ENCODE assay signal across 1 cellular context in the genomic region with DNA sequence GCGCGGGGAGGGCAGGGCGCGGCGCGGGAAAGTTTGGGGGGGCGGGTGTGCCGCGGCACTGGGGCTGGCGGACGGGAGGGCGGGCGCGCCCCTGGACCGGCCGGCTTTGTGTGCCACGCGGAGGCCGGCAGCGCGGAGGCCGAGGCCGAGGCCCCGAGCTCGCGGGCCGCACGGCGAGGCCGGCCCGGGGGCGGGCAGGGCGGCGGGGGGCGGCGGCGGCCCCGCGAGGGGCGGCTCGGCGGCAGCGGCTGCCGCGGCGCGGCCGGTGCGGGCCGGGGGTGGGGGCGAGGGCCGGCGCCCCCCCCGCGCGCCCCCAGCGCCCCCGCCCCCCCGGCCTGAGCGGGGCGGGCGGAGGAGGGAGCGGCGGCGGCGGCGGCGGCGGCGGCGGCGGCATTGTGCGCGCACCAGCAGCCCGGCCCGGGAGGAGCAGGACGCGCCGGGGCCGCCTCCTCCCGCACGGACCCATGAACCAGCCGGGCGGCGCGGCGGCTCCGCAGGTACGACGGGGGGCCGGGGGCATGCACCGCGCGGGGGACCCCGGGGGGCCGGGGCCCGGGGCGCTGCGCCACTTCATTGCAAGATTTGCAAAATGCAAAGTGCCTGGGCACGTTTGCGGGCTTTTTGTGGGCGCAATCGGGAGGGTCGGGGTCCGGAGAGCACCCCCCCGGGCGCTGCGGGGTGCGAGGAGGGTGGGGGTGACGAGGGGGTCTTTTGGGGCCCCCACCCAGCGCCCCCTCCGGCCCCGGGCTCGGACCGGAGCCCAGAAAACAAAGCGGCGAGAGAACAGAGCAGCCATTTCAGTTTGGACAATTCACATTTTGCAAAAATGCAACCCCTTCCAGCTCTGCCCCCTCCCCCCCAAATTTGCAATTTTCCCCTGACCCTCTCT.
TF ChIP-seq lines count a peak whose summit lies in the region.

A gene with protein sequence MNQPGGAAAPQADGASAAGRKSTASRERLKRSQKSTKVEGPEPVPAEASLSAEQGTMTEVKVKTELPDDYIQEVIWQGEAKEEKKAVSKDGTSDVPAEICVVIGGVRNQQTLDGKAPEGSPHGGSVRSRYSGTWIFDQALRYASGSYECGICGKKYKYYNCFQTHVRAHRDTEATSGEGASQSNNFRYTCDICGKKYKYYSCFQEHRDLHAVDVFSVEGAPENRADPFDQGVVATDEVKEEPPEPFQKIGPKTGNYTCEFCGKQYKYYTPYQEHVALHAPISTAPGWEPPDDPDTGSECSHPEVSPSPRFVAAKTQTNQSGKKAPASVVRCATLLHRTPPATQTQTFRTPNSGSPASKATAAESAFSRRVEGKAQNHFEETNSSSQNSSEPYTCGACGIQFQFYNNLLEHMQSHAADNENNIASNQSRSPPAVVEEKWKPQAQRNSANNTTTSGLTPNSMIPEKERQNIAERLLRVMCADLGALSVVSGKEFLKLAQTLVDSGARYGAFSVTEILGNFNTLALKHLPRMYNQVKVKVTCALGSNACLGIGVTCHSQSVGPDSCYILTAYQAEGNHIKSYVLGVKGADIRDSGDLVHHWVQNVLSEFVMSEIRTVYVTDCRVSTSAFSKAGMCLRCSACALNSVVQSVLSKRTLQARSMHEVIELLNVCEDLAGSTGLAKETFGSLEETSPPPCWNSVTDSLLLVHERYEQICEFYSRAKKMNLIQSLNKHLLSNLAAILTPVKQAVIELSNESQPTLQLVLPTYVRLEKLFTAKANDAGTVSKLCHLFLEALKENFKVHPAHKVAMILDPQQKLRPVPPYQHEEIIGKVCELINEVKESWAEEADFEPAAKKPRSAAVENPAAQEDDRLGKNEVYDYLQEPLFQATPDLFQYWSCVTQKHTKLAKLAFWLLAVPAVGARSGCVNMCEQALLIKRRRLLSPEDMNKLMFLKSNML (plus strand): TSS at position 393 of the 889 bp plus-strand sequence. CDS start 72 bp downstream, at position 465.

TF ChIP-seq in GM23338, 12 proteins besides CTCF, POLR2A, EP300 and RAD21:
- no peak for TF ChIP-seq EZH2phosphoT487 (IDR thresholded peaks at IDR 0.05; ENCODE audit: unreplicated experiment)
- no peak for TF ChIP-seq CREB1 (CRISPR knock-in tag; IDR thresholded peaks at IDR 0.05; ENCODE audit: low read depth)
- TF ChIP-seq, protein P1, sequence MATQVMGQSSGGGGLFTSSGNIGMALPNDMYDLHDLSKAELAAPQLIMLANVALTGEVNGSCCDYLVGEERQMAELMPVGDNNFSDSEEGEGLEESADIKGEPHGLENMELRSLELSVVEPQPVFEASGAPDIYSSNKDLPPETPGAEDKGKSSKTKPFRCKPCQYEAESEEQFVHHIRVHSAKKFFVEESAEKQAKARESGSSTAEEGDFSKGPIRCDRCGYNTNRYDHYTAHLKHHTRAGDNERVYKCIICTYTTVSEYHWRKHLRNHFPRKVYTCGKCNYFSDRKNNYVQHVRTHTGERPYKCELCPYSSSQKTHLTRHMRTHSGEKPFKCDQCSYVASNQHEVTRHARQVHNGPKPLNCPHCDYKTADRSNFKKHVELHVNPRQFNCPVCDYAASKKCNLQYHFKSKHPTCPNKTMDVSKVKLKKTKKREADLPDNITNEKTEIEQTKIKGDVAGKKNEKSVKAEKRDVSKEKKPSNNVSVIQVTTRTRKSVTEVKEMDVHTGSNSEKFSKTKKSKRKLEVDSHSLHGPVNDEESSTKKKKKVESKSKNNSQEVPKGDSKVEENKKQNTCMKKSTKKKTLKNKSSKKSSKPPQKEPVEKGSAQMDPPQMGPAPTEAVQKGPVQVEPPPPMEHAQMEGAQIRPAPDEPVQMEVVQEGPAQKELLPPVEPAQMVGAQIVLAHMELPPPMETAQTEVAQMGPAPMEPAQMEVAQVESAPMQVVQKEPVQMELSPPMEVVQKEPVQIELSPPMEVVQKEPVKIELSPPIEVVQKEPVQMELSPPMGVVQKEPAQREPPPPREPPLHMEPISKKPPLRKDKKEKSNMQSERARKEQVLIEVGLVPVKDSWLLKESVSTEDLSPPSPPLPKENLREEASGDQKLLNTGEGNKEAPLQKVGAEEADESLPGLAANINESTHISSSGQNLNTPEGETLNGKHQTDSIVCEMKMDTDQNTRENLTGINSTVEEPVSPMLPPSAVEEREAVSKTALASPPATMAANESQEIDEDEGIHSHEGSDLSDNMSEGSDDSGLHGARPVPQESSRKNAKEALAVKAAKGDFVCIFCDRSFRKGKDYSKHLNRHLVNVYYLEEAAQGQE (IDR thresholded peaks at IDR 0.05; ENCODE audit: unreplicated experiment): no peak
- no peak for TF ChIP-seq NANOG (IDR thresholded peaks at IDR 0.05; ENCODE audit: borderline replicate concordance)
- no peak for TF ChIP-seq EZH2 (IDR thresholded peaks at IDR 0.05; ENCODE audit: low read depth, unreplicated experiment)
- TF ChIP-seq STAT1 (IDR thresholded peaks at IDR 0.05; ENCODE audit: unreplicated experiment): no peak
